ENCODE assay signal across 1 cellular context in genomic region chr22:42958937-42959336, GRCh38.
TF ChIP-seq lines count a peak whose summit lies in the region.

No MANE protein-coding gene starts in this region.

TF ChIP-seq in SK-N-SH treated with all-trans-retinoic acid at 6 μM for 48 hours, 23 proteins besides CTCF, POLR2A, EP300 and RAD21 (continued from another document):
- TF ChIP-seq POU6F1 (CRISPR knock-in tag; IDR thresholded peaks at IDR 0.05; ENCODE audit: borderline replicate concordance, low read depth) (no peak), BACH2 (CRISPR knock-in tag; IDR thresholded peaks at IDR 0.05; ENCODE audit: borderline replicate concordance) (no peak), CSRNP3 (CRISPR knock-in tag; IDR thresholded peaks at IDR 0.05) (no peak), ZNF70 (CRISPR knock-in tag; IDR thresholded peaks at IDR 0.05) (no peak), CREB5 (CRISPR knock-in tag; IDR thresholded peaks at IDR 0.05; ENCODE audit: low read depth) (no peak), CSDC2 (CRISPR knock-in tag; IDR thresholded peaks at IDR 0.05) (no peak), ZFP3 (CRISPR knock-in tag; IDR thresholded peaks at IDR 0.05) (no peak), ZC3H10 (CRISPR knock-in tag; IDR thresholded peaks at IDR 0.05) (no peak), ZNF565 (CRISPR knock-in tag; conservative IDR thresholded peaks at IDR 0.05; ENCODE audit: low read depth) (no peak), TCF4 (CRISPR knock-in tag; IDR thresholded peaks at IDR 0.05; ENCODE audit: borderline replicate concordance) (no peak), TSHZ2 (CRISPR knock-in tag; IDR thresholded peaks at IDR 0.05) (no peak), TOX (CRISPR knock-in tag; IDR thresholded peaks at IDR 0.05; ENCODE audit: borderline replicate concordance) (no peak), GLIS3 (CRISPR knock-in tag; IDR thresholded peaks at IDR 0.05) (no peak)
